35 cellular contexts compared by ENCODE assay signal in the genomic region with DNA sequence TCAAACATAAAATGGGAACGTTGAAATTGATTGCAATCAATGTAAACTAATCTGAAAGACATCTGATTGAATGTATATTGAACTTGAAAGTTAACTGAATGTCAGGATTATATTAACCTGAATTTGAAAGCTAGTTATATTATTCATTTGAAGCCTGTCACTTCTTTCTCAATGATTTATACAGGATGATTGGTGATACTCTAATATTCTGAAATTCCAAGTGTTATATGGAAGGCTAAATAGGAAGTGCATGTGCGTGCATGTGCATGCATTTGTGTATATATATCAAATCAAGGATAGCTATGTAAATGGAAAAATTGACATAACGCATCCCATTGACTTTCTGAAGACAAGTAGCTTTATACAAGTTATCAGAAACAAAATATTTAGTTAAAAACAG.
"Had no signal": no experiment of that assay in that cellular context is flagged by ENCODE, and none has a peak within 500 bp of the region (broad histone marks: within the 10 kb centered on the region; RNA-seq: fewer than 3 reads in every experiment).

No MANE protein-coding gene starts in this region.

- ATAC-seq: activated CD4-positive, alpha-beta T cell treated with anti-CD3 and anti-CD28 coated beads for 36 hours; activated CD8-positive, alpha-beta memory T cell treated with anti-CD3 and anti-CD28 coated beads, Interleukin-2, amount 10 ng/mL, durations not matched to agents 7 days and 5 days; activated CD8-positive, alpha-beta T cell treated with anti-CD3 and anti-CD28 coated beads, Interleukin-2, amount 10 ng/mL, durations not matched to agents 7 days and 5 days; activated naive CD8-positive, alpha-beta T cell treated with anti-CD3 and anti-CD28 coated beads, Interleukin-2, amount 50 U/mL, for 24 hours; body of pancreas; effector memory CD8-positive, alpha-beta T cell; gastroesophageal sphincter; heart right ventricle had no signal

- H3K27ac ChIP-seq: adrenal gland, body of pancreas, epithelial cell of prostate, esophagus squamous epithelium, gastroesophageal sphincter, heart right ventricle had no signal

- H3K27me3 Mint-ChIP-seq: activated CD4-positive, alpha-beta memory T cell treated with anti-CD3 and anti-CD28 coated beads for 36 hours; activated CD4-positive, alpha-beta T cell treated with anti-CD3 and anti-CD28 coated beads for 36 hours; activated CD4-positive, alpha-beta T cell treated with anti-CD3 and anti-CD28 coated beads, Interleukin-2, amount 10 ng/mL, durations not matched to agents 24 days and 14 days; activated CD8-positive, alpha-beta memory T cell treated with anti-CD3 and anti-CD28 coated beads, Interleukin-2, amount 10 ng/mL, durations not matched to agents 7 days and 5 days; activated naive CD4-positive, alpha-beta T cell treated with anti-CD3 and anti-CD28 coated beads, Interleukin-2, amount 50 U/mL, for 24 hours; activated naive CD8-positive, alpha-beta T cell treated with anti-CD3 and anti-CD28 coated beads for 36 hours; activated naive CD8-positive, alpha-beta T cell treated with anti-CD3 and anti-CD28 coated beads, Interleukin-2, amount 50 U/mL, for 24 hours; effector memory CD8-positive, alpha-beta T cell had no signal

- H3K4me3 ChIP-seq: adrenal gland, body of pancreas, esophagus squamous epithelium, gastroesophageal sphincter, heart right ventricle had no signal

- DNase-seq: activated CD4-positive, alpha-beta memory T cell treated with anti-CD3 and anti-CD28 coated beads for 36 hours; activated CD4-positive, alpha-beta T cell treated with anti-CD3 and anti-CD28 coated beads for 36 hours; activated CD4-positive, CD25-positive, alpha-beta regulatory T cell; activated CD4-positive, CD25-positive, alpha-beta regulatory T cell treated with anti-CD3 and anti-CD28 coated beads, Interleukin-2, amount 50 U/mL, for 72 hours; activated CD8-positive, alpha-beta memory T cell treated with anti-CD3 and anti-CD28 coated beads, Interleukin-2, amount 10 ng/mL, durations not matched to agents 7 days and 5 days; activated CD8-positive, alpha-beta memory T cell treated with anti-CD3 and anti-CD28 coated beads, Interleukin-2, amount 50 U/mL, for 4 hours; activated CD8-positive, alpha-beta T cell treated with anti-CD3 and anti-CD28 coated beads, Interleukin-2, amount 10 ng/mL, durations not matched to agents 7 days and 5 days; activated effector memory CD4-positive, alpha-beta T cell treated with anti-CD3 and anti-CD28 coated beads, Interleukin-2, amount 50 U/mL, for 16 hours; activated naive CD4-positive, alpha-beta T cell treated with anti-CD3 and anti-CD28 coated beads for 36 hours; activated naive CD8-positive, alpha-beta T cell treated with anti-CD3 and anti-CD28 coated beads for 36 hours; activated naive CD8-positive, alpha-beta T cell treated with anti-CD3 and anti-CD28 coated beads, Interleukin-2, amount 50 U/mL, for 24 hours; activated T-cell treated with anti-CD3 and anti-CD28 coated beads, Interleukin-2, amount 50 U/mL, for 1 hour; activated T-cell treated with anti-CD3 and anti-CD28 coated beads, Interleukin-2, amount 50 U/mL, for 48 hours; adrenal gland; amygdala; aorta; body of pancreas; caudate nucleus; cortex of kidney; dermis blood vessel endothelial cell; effector CD4-positive, alpha-beta T cell; effector memory CD8-positive, alpha-beta T cell; esophagus squamous epithelium; foreskin melanocyte; heart right ventricle; T-helper 2 cell had no signal

- H3K4me1 Mint-ChIP-seq: activated CD4-positive, alpha-beta T cell treated with anti-CD3 and anti-CD28 coated beads for 36 hours; activated CD4-positive, alpha-beta T cell treated with anti-CD3 and anti-CD28 coated beads, Interleukin-2, amount 10 ng/mL, durations not matched to agents 24 days and 14 days; activated CD8-positive, alpha-beta memory T cell treated with anti-CD3 and anti-CD28 coated beads, Interleukin-2, amount 10 ng/mL, durations not matched to agents 7 days and 5 days; activated naive CD8-positive, alpha-beta T cell treated with anti-CD3 and anti-CD28 coated beads, Interleukin-2, amount 50 U/mL, for 24 hours had no signal

- H3K4me3 Mint-ChIP-seq: activated CD4-positive, alpha-beta memory T cell treated with anti-CD3 and anti-CD28 coated beads for 36 hours; activated CD4-positive, alpha-beta T cell treated with anti-CD3 and anti-CD28 coated beads for 36 hours; activated CD4-positive, alpha-beta T cell treated with anti-CD3 and anti-CD28 coated beads, Interleukin-2, amount 10 ng/mL, durations not matched to agents 24 days and 14 days; activated CD8-positive, alpha-beta memory T cell treated with anti-CD3 and anti-CD28 coated beads, Interleukin-2, amount 10 ng/mL, durations not matched to agents 7 days and 5 days; activated CD8-positive, alpha-beta T cell treated with anti-CD3 and anti-CD28 coated beads, Interleukin-2, amount 10 ng/mL, durations not matched to agents 7 days and 5 days; activated naive CD4-positive, alpha-beta T cell treated with anti-CD3 and anti-CD28 coated beads for 36 hours; activated naive CD4-positive, alpha-beta T cell treated with anti-CD3 and anti-CD28 coated beads, Interleukin-2, amount 50 U/mL, for 24 hours; activated naive CD8-positive, alpha-beta T cell treated with anti-CD3 and anti-CD28 coated beads for 36 hours; activated naive CD8-positive, alpha-beta T cell treated with anti-CD3 and anti-CD28 coated beads, Interleukin-2, amount 50 U/mL, for 24 hours; activated T-helper 1 cell treated with anti-CD3 and anti-CD28 coated beads, Interleukin-12 subunit alpha, Interleukin-12 subunit beta, Interleukin-2, Interleukin-4 antibody, amounts not matched to agents 30 ng/mL and 10 ng/mL and 1 ng/mL, durations not matched to agents 14 hours and 24 hours and 36 hours; effector memory CD8-positive, alpha-beta T cell had no signal

- FAIRE-seq: colon, endometrium, endothelial cell of umbilical vein had no signal

- H3K4me1 ChIP-seq: esophagus squamous epithelium, gastroesophageal sphincter had no signal

- H3K27ac Mint-ChIP-seq: activated CD4-positive, alpha-beta memory T cell treated with anti-CD3 and anti-CD28 coated beads for 36 hours; activated CD4-positive, alpha-beta T cell treated with anti-CD3 and anti-CD28 coated beads for 36 hours; activated CD4-positive, alpha-beta T cell treated with anti-CD3 and anti-CD28 coated beads, Interleukin-2, amount 10 ng/mL, durations not matched to agents 24 days and 14 days; activated CD8-positive, alpha-beta memory T cell treated with anti-CD3 and anti-CD28 coated beads, Interleukin-2, amount 10 ng/mL, durations not matched to agents 7 days and 5 days; activated CD8-positive, alpha-beta T cell treated with anti-CD3 and anti-CD28 coated beads, Interleukin-2, amount 10 ng/mL, durations not matched to agents 7 days and 5 days; activated naive CD4-positive, alpha-beta T cell treated with anti-CD3 and anti-CD28 coated beads for 36 hours; activated naive CD4-positive, alpha-beta T cell treated with anti-CD3 and anti-CD28 coated beads, Interleukin-2, amount 50 U/mL, for 24 hours; activated naive CD8-positive, alpha-beta T cell treated with anti-CD3 and anti-CD28 coated beads for 36 hours; activated naive CD8-positive, alpha-beta T cell treated with anti-CD3 and anti-CD28 coated beads, Interleukin-2, amount 50 U/mL, for 24 hours; activated T-helper 1 cell treated with anti-CD3 and anti-CD28 coated beads, Interleukin-12 subunit alpha, Interleukin-12 subunit beta, Interleukin-2, Interleukin-4 antibody, amounts not matched to agents 30 ng/mL and 10 ng/mL and 1 ng/mL, durations not matched to agents 14 hours and 24 hours and 36 hours; activated T-helper 2 cell treated with anti-CD3 and anti-CD28 coated beads, Interferon-gamma antibody, Interleukin-2, Interleukin-4, amounts not matched to agents 10 μg/mL and 5 μg/mL and 100 μg/mL, durations not matched to agents 14 hours and 24 hours and 36 hours; effector memory CD8-positive, alpha-beta T cell had no signal

- H3K9me3 ChIP-seq: adrenal gland, body of pancreas had no signal
